19 cellular contexts compared by ENCODE assay signal in genomic region chr5:65967288-65968066, GRCh38. TPM values are rescaled to one million over a fixed set of nuclear protein-coding genes. Genes with fewer than 3 reads are reported as not detected.
A peak's percentile ranks its signal among the peaks of the same experiment; 100 is the strongest.
DNase-seq lines count a peak whose midpoint lies in the region; ATAC-seq and TF ChIP-seq lines count a peak whose summit lies in the region.
"Had no signal": no experiment of that assay in that cellular context is flagged by ENCODE, and none has a peak within 500 bp of the region (broad histone marks: within the 10 kb centered on the region; RNA-seq: fewer than 3 reads in every experiment).

No MANE protein-coding gene starts in this region.

- H3K4me3 ChIP-seq in RWPE2 (ENCODE audit: severe bottlenecking) = no peak overlapping the region
- H3K4me3 ChIP-seq: BLaER1, lung, spleen had no signal

- H3K4me1 ChIP-seq in RWPE2 (ENCODE audit: insufficient read depth, poor library complexity, severe bottlenecking) = peaks cover 10% of the 10 kb centered on the region
- H3K4me1 ChIP-seq in foreskin keratinocyte = peaks cover 18% of the 10 kb centered on the region

- no peak overlapping the region for H3K4me3 Mint-ChIP-seq in stimulated activated naive CD8-positive, alpha-beta T cell treated with anti-CD3 and anti-CD28 coated beads, Interleukin-15, amount 100 ng/mL, for 72 hours
- H3K4me3 Mint-ChIP-seq: naive B cell had no signal

- H3K27ac ChIP-seq in RWPE2 (ENCODE audit: poor library complexity, severe bottlenecking) = no peak overlapping the region
- no peak overlapping the region for H3K27ac ChIP-seq in foreskin keratinocyte
- H3K27ac ChIP-seq: BLaER1, spleen had no signal

- peaks cover 70% of the 10 kb centered on the region for H3K4me1 Mint-ChIP-seq in stimulated activated naive CD8-positive, alpha-beta T cell treated with anti-CD3 and anti-CD28 coated beads, Interleukin-15, amount 100 ng/mL, for 72 hours

- H3K9me3 ChIP-seq in RWPE2 (ENCODE audit: severe bottlenecking) = no peaks in the 10 kb centered on the region

- H3K36me3 ChIP-seq in RWPE2 (ENCODE audit: low read depth) = no peaks in the 10 kb centered on the region; the same call in 1 of the 2 replicates
- H3K36me3 ChIP-seq: spleen had no signal

- in situ Hi-C loops in GM13976 (cut with MboI; ENCODE audit: low sequenced_read_pairs, unreplicated experiment) = no loop called here

- no peaks in the 10 kb centered on the region for H3K27me3 ChIP-seq in RWPE2 (ENCODE audit: insufficient read depth, poor library complexity, severe bottlenecking)
- no peaks in the 10 kb centered on the region for H3K27me3 ChIP-seq in foreskin keratinocyte
- H3K27me3 ChIP-seq: BLaER1, spleen had no signal

- no peaks in the 10 kb centered on the region for H3K27me3 Mint-ChIP-seq in stimulated activated naive CD8-positive, alpha-beta T cell treated with anti-CD3 and anti-CD28 coated beads, Interleukin-15, amount 100 ng/mL, for 72 hours
- H3K27me3 Mint-ChIP-seq: naive B cell had no signal

- no peak for TF ChIP-seq CTCF in RWPE2 (IDR thresholded peaks at IDR 0.05; ENCODE audit: poor library complexity, severe bottlenecking)
- TF ChIP-seq CTCF in foreskin keratinocyte (conservative IDR thresholded peaks at IDR 0.05) = no peak
- TF ChIP-seq CTCF in GM13976 (IDR thresholded peaks at IDR 0.05; ENCODE audit: borderline replicate concordance, control extremely low read depth, extremely low read depth, insufficient read depth, missing control alignments) = no peak

- no peak for DNase-seq in stimulated activated naive CD8-positive, alpha-beta T cell treated with anti-CD3 and anti-CD28 coated beads, Interleukin-15, amount 100 ng/mL, for 72 hours
- no peak for DNase-seq in stimulated activated naive CD8-positive, alpha-beta T cell treated with anti-CD3 and anti-CD28 coated beads, Interleukin-15, Interleukin-2, amounts not matched to agents 100 U/mL and 50 U/mL, for 24 hours
- DNase-seq in RWPE2 (ENCODE audit: low spot score) (no peak), foreskin keratinocyte (peak; percentile 47 to 51), GM13976 (ENCODE audit: low spot score) (no peak), NCI-H2029 treated with DMSO at 0.1 percent for 48 hours (lab: John Stamatoyannopoulos, UW) (no peak)
- DNase-seq: activated CD8-positive, alpha-beta memory T cell treated with anti-CD3 and anti-CD28 coated beads for 24 hours; activated effector memory CD4-positive, alpha-beta T cell treated with anti-CD3 and anti-CD28 coated beads, Interleukin-2, amount 50 U/mL, for 16 hours; cortex of kidney; DMS153; Kasumi-1; naive B cell; NCI-H1092 treated with DMSO at 0.1 percent for 48 hours; NCI-H82; spleen had no signal

- no peak overlapping the region for H3K27ac Mint-ChIP-seq in stimulated activated naive CD8-positive, alpha-beta T cell treated with anti-CD3 and anti-CD28 coated beads, Interleukin-15, amount 100 ng/mL, for 72 hours

- no peaks in the 10 kb centered on the region for H3K9me3 Mint-ChIP-seq in stimulated activated naive CD8-positive, alpha-beta T cell treated with anti-CD3 and anti-CD28 coated beads, Interleukin-15, amount 100 ng/mL, for 72 hours

- ATAC-seq in stimulated activated naive CD8-positive, alpha-beta T cell treated with anti-CD3 and anti-CD28 coated beads, Interleukin-15, amount 100 ng/mL, for 72 hours = peak; percentile 79
- no peak for ATAC-seq in stimulated activated naive CD8-positive, alpha-beta T cell treated with anti-CD3 and anti-CD28 coated beads, Interleukin-15, Interleukin-2, amounts not matched to agents 100 U/mL and 50 U/mL, for 24 hours
- ATAC-seq in RWPE2 (ENCODE audit: low read depth) (peak; percentile 45; the same call in 2 of the 3 replicates), foreskin keratinocyte (peak; percentile 68), GM19328 (IDR thresholded peaks at IDR 0.05; ENCODE audit: unreplicated experiment) (no peak), HG02973 (IDR thresholded peaks at IDR 0.05; ENCODE audit: unreplicated experiment) (no peak)

RNA-seq across cellular contexts. Expression of gene ERBIN, which starts 41.1 kb away (rescaled TPM):
- 51.3 and 53.3 TPM in 2 replicates for total RNA-seq in foreskin keratinocyte
- 6.9 and 7.6 TPM in 2 replicates for polyA plus RNA-seq in foreskin keratinocyte

Comparison
In these comparisons a context has a peak if more than half of its experiments do, and no peak if none do; other contexts are left out.
1. ATAC-seq: peak in stimulated activated naive CD8-positive, alpha-beta T cell treated with anti-CD3 and anti-CD28 coated beads, Interleukin-15, amount 100 ng/mL, for 72 hours (single experiment), RWPE2 (single experiment) and foreskin keratinocyte (single experiment); none in stimulated activated naive CD8-positive, alpha-beta T cell treated with anti-CD3 and anti-CD28 coated beads, Interleukin-15, Interleukin-2, amounts not matched to agents 100 U/mL and 50 U/mL, for 24 hours (single experiment), GM19328 (single experiment) and HG02973 (single experiment).
2. DNase-seq: peak in foreskin keratinocyte (2 of 2); none in stimulated activated naive CD8-positive, alpha-beta T cell treated with anti-CD3 and anti-CD28 coated beads, Interleukin-15, amount 100 ng/mL, for 72 hours (0 of 2), stimulated activated naive CD8-positive, alpha-beta T cell treated with anti-CD3 and anti-CD28 coated beads, Interleukin-15, Interleukin-2, amounts not matched to agents 100 U/mL and 50 U/mL, for 24 hours (single experiment), RWPE2 (single experiment), GM13976 (single experiment) and NCI-H2029 treated with DMSO at 0.1 percent for 48 hours (single experiment).